ENCODE assay signal across 23 cellular contexts in genomic region chr19:5014941-5015340, GRCh38.
"Had no signal": no experiment of that assay in that cellular context is flagged by ENCODE, and none has a peak within 500 bp of the region (broad histone marks: within the 10 kb centered on the region; RNA-seq: fewer than 3 reads in every experiment).

No MANE protein-coding gene starts in this region.

- H3K27me3 ChIP-seq: colonic mucosa, esophagus squamous epithelium, gastrocnemius medialis, heart right ventricle, left lung had no signal

- DNase-seq: colonic mucosa; cortex of kidney; effector CD8-positive, alpha-beta T cell; effector memory CD8-positive, alpha-beta T cell; endodermal cell; erythroblast; esophagus squamous epithelium; foreskin fibroblast; foreskin melanocyte; gastrocnemius medialis; glutamatergic neuron; head of caudate nucleus; heart right ventricle; hippocampal formation; left cardiac atrium; left ventricle myocardium superior; lower lobe of right lung; mesenchymal stem cell; mucosa of descending colon; naive B cell had no signal

- H3K9me3 ChIP-seq: colonic mucosa, esophagus squamous epithelium, gastrocnemius medialis, heart right ventricle, left lung, lower lobe of right lung, mucosa of descending colon had no signal

- H3K4me3 ChIP-seq: colonic mucosa, esophagus squamous epithelium, gastrocnemius medialis, heart right ventricle, left lung, lower lobe of right lung, mucosa of descending colon had no signal

- ATAC-seq: effector memory CD8-positive, alpha-beta T cell; esophagus mucosa; gastrocnemius medialis; heart right ventricle; left cardiac atrium; left lung; left ventricle myocardium superior; lower lobe of right lung; mucosa of descending colon had no signal

- H3K36me3 ChIP-seq: colonic mucosa had no signal

- H3K27ac ChIP-seq: colonic mucosa, epithelial cell of prostate, esophagus squamous epithelium, gastrocnemius medialis, left lung, lower lobe of right lung had no signal

- H3K4me1 ChIP-seq: colonic mucosa, lower lobe of right lung had no signal
